17 cellular contexts compared by ENCODE assay signal in the genomic region with DNA sequence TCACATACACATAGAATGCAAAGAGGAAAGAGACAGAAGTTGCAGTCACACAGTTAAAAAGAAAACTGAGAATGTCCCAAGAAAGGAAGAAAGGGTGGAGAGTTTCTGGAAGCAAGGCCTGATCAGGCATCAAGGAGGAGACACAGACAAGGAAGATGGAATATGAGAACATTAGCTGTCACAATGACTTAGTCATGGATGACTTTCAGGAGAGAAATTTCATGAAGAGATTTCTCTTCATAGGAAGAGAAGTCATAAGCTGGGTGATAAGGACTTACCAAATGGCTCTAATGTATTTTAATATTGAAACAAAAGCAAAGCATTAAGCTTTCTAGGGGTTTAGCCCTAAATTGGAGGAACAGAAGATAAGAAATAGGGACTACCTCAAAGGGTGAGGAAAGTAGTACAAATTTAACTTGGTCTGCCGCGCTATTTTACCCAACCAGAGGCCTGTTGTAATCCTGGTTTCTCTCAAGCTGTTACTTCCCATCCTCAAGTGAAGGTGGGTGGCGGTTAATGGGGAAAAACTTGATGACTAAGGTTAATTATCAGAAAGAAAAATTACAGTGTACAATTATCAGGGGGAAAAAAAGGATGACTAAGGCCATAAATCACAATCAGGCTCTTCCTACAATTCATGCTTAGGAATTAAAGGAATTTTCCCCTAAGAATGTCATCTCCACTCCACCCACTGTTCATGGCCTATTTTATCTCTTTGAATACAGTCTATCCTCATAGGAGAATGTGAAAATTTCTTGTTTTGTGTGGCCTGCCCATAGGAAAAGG.
DNase-seq lines count a peak whose midpoint lies in the region; ATAC-seq, FAIRE-seq and TF ChIP-seq lines count a peak whose summit lies in the region.
"Had no signal": no experiment of that assay in that cellular context is flagged by ENCODE, and none has a peak within 500 bp of the region (broad histone marks: within the 10 kb centered on the region; RNA-seq: fewer than 3 reads in every experiment).

No MANE protein-coding gene starts in this region.

- FAIRE-seq in H1 (lab: Jason Lieb, UNC): no peak
- FAIRE-seq: G401.6 had no signal

- no peak for TF ChIP-seq POLR2A in H1 (IDR thresholded peaks at IDR 0.05; ENCODE audit: control extremely low read depth in 1 of 2, low read depth in 2 of 2, low read length in 2 of 2)

- H3K9me3 Mint-ChIP-seq in nephron progenitor cell: no peaks in the 10 kb centered on the region
- H3K9me3 Mint-ChIP-seq in activated T-helper 17 cell treated with anti-CD3 and anti-CD28 coated beads, Interleukin-2, amount 50 U/mL, for 72 hours: peaks cover 10% of the 10 kb centered on the region
- H3K9me3 Mint-ChIP-seq: activated T-helper 1 cell treated with anti-CD3 and anti-CD28 coated beads, Interleukin-12 subunit alpha, Interleukin-12 subunit beta, Interleukin-2, Interleukin-4 antibody, amounts not matched to agents 30 ng/mL and 10 ng/mL and 1 ng/mL, durations not matched to agents 14 hours and 24 hours and 36 hours; mesothelial cell of epicardium had no signal

- H3K9ac ChIP-seq in H1 (replicated peaks in 1 of 4; ENCODE audit: extremely low read depth in 1 of 4, low read depth in 3 of 4, low read length in 3 of 4): no peak overlapping the region

- H3K27me3 Mint-ChIP-seq in nephron progenitor cell (ENCODE audit: low read depth, poor library complexity): no peaks in the 10 kb centered on the region
- no peaks in the 10 kb centered on the region for H3K27me3 Mint-ChIP-seq in activated T-helper 17 cell treated with anti-CD3 and anti-CD28 coated beads, Interleukin-2, amount 50 U/mL, for 72 hours

- no peak overlapping the region for H3K4ac ChIP-seq in H1 (replicated peaks; ENCODE audit: insufficient read length, low read depth, low read length)

- POLR2A ChIA-PET in H1 (lab: Charles Lee; ENCODE audit: partially characterized antibody): no interaction called here

- no peak overlapping the region for H4K8ac ChIP-seq in H1 (ENCODE audit: extremely low read depth, insufficient read depth, low read length)

- no peaks in the 10 kb centered on the region for H4K20me1 ChIP-seq in H1 (replicated peaks in 1 of 2; ENCODE audit: control insufficient read depth in 1 of 2, insufficient read depth in 2 of 2, low read length in 2 of 2)

- peaks cover 3% of the 10 kb centered on the region; the same call in 1 of the 2 replicates for H3K23me2 ChIP-seq in H1 (ENCODE audit: low read depth, low read length)

- TF ChIP-seq CTCF in H1 (IDR thresholded peaks at IDR 0.05; ENCODE audit: control extremely low read depth in 1 of 3, insufficient read depth in 1 of 3, low read depth in 1 of 3, low read length in 3 of 3) (no peak), nephron progenitor cell (IDR thresholded peaks at IDR 0.05) (no peak)

- H3K27ac Mint-ChIP-seq in nephron progenitor cell: peak overlapping the region; percentile 0
- H3K27ac Mint-ChIP-seq in activated T-helper 17 cell treated with anti-CD3 and anti-CD28 coated beads, Interleukin-2, amount 50 U/mL, for 72 hours: no peak overlapping the region
- H3K27ac Mint-ChIP-seq: activated T-helper 1 cell treated with anti-CD3 and anti-CD28 coated beads, Interleukin-12 subunit alpha, Interleukin-12 subunit beta, Interleukin-2, Interleukin-4 antibody, amounts not matched to agents 30 ng/mL and 10 ng/mL and 1 ng/mL, durations not matched to agents 14 hours and 24 hours and 36 hours; mesothelial cell of epicardium had no signal

- H3K27me3 ChIP-seq in H1 (replicated peaks in 1 of 4; ENCODE audit: control insufficient read depth in 3 of 4, extremely low read depth in 1 of 4, insufficient read depth in 3 of 4, low read length in 3 of 4): no peaks in the 10 kb centered on the region
- H3K27me3 ChIP-seq: body of pancreas had no signal

- no peak overlapping the region for H2BK20ac ChIP-seq in H1 (ENCODE audit: low read length)

- no peak overlapping the region for H3K18ac ChIP-seq in H1 (ENCODE audit: extremely low read depth, low read length)

- no peaks in the 10 kb centered on the region for H3K79me1 ChIP-seq in H1 (ENCODE audit: low read depth, low read length)

- no peak overlapping the region for H3K4me3 Mint-ChIP-seq in nephron progenitor cell
- no peak overlapping the region for H3K4me3 Mint-ChIP-seq in activated T-helper 17 cell treated with anti-CD3 and anti-CD28 coated beads, Interleukin-2, amount 50 U/mL, for 72 hours
- H3K4me3 Mint-ChIP-seq: activated T-helper 1 cell treated with anti-CD3 and anti-CD28 coated beads, Interleukin-12 subunit alpha, Interleukin-12 subunit beta, Interleukin-2, Interleukin-4 antibody, amounts not matched to agents 30 ng/mL and 10 ng/mL and 1 ng/mL, durations not matched to agents 14 hours and 24 hours and 36 hours; mesothelial cell of epicardium had no signal

- no peak overlapping the region for H3K27ac ChIP-seq in H1 (ENCODE audit: low read depth, low read length)
- H3K27ac ChIP-seq: body of pancreas, C4-2B had no signal

- peak overlapping the region; percentile 11; the same call in 1 of the 2 replicates for H2AFZ ChIP-seq in H1 (ENCODE audit: low read length)

- no peak overlapping the region for H3K56ac ChIP-seq in H1 (replicated peaks; ENCODE audit: insufficient read length, low read depth, low read length)

- no peak overlapping the region for H2BK5ac ChIP-seq in H1 (ENCODE audit: low read depth, low read length)

- no peaks in the 10 kb centered on the region for H3K9me3 ChIP-seq in H1 (ENCODE audit: insufficient read depth in 2 of 2, low read depth in 1 of 2, low read length in 1 of 2)
- H3K9me3 ChIP-seq: body of pancreas had no signal

- no peaks in the 10 kb centered on the region for H3K36me3 Mint-ChIP-seq in nephron progenitor cell (ENCODE audit: low read depth)
- H3K36me3 Mint-ChIP-seq in activated T-helper 17 cell treated with anti-CD3 and anti-CD28 coated beads, Interleukin-2, amount 50 U/mL, for 72 hours (ENCODE audit: low read depth): no peaks in the 10 kb centered on the region
- H3K36me3 Mint-ChIP-seq: mesothelial cell of epicardium had no signal

- H3K4me2 ChIP-seq in H1 (ENCODE audit: insufficient read depth in 1 of 2, low read depth in 2 of 2, low read length in 2 of 2): no peak overlapping the region

- CTCF ChIA-PET in H1 (lab: Charles Lee; ENCODE audit: partially characterized antibody): no interaction called here

- no peak for TF ChIP-seq RAD21 in H1 (IDR thresholded peaks at IDR 0.05 in 1 of 2, conservative IDR thresholded peaks at IDR 0.05 in 1 of 2; ENCODE audit: low read depth in 2 of 2, low read length in 2 of 2)

- H2BK15ac ChIP-seq in H1 (ENCODE audit: low read length): 0 out of 2 replicates have a peak overlapping the region, but pooled peaks have one; percentile 50

- no peak overlapping the region for H2AK5ac ChIP-seq in H1 (ENCODE audit: low read depth, low read length)

- in situ Hi-C loops in Caki2 (cut with HindIII; ENCODE audit: low pct_unique_long_range_greater_than_20kb, low sequenced_read_pairs): no loop called here

- no peak for TF ChIP-seq EP300 in H1 (IDR thresholded peaks at IDR 0.05; ENCODE audit: borderline replicate concordance in 1 of 2, low read depth in 2 of 2, low read length in 2 of 2)

- H2BK12ac ChIP-seq in H1 (ENCODE audit: low read depth, low read length): no peak overlapping the region

- H3K14ac ChIP-seq in H1 (ENCODE audit: insufficient read length): no peak overlapping the region

- no peak overlapping the region for H4K91ac ChIP-seq in H1 (replicated peaks; ENCODE audit: insufficient read length, low read length)

- H4K5ac ChIP-seq in H1 (ENCODE audit: insufficient read length, low read depth, low read length): no peak overlapping the region

- H3K23ac ChIP-seq in H1 (ENCODE audit: insufficient read length): no peak overlapping the region

- DNase-seq in Caki2 (ENCODE audit: low read depth) (peak; percentile 30), NCI-H226 (peak; percentile 78), H1 (ENCODE audit: low read depth in 1 of 2, low spot score in 2 of 2) (no peak), nephron progenitor cell (no peak), dedifferentiated amniotic fluid mesenchymal stem cell (ENCODE audit: extremely low spot score) (no peak), inferior parietal cortex (ENCODE audit: extremely low spot score) (no peak), mucosa of gallbladder (ENCODE audit: low spot score) (no peak)
- DNase-seq: activated CD4-positive, alpha-beta T cell treated with anti-CD3 and anti-CD28 coated beads for 48 hours; body of pancreas; NCI-H2107; stimulated activated naive CD8-positive, alpha-beta T cell treated with anti-CD3 and anti-CD28 coated beads, Interleukin-15, Interleukin-2, amounts not matched to agents 100 U/mL and 50 U/mL, for 24 hours; T-helper 2 cell had no signal

- no peaks in the 10 kb centered on the region for H3K36me3 ChIP-seq in H1 (ENCODE audit: control insufficient read depth in 2 of 4, insufficient read depth in 4 of 4, low read length in 3 of 4)

- no peaks in the 10 kb centered on the region for H3K79me2 ChIP-seq in H1 (ENCODE audit: control insufficient read depth in 1 of 2, insufficient read depth in 2 of 2, low read length in 2 of 2)

- no peak overlapping the region for H3K4me3 ChIP-seq in H1 (ENCODE audit: extremely low read depth in 1 of 4, insufficient read depth in 2 of 4, low read depth in 3 of 4, low read length in 4 of 4)
- H3K4me3 ChIP-seq: body of pancreas had no signal

- 91% methylated on average over 3 of the region's 3 CpGs; no CpG with 5 or more reads in 1 of the 2 experiments for WGBS in H1 (ENCODE audit: extremely low coverage in 1 of 2, insufficient coverage in 1 of 2, insufficient read length in 1 of 2, insufficient replicate concordance in 2 of 2, low coverage in 1 of 2, low lambda C conversion rate in 2 of 2, missing lambda C conversion rate in 1 of 2), 2 experiments

- H2BK120ac ChIP-seq in H1 (replicated peaks; ENCODE audit: low read depth, low read length): no peak overlapping the region

- no peak for ATAC-seq in activated T-helper 17 cell treated with anti-CD3 and anti-CD28 coated beads, Interleukin-2, amount 50 U/mL, for 72 hours (replicated peaks)
- ATAC-seq: body of pancreas; stimulated activated naive CD8-positive, alpha-beta T cell treated with anti-CD3 and anti-CD28 coated beads, Interleukin-15, Interleukin-2, amounts not matched to agents 100 U/mL and 50 U/mL, for 24 hours had no signal

- peaks cover 0 to 13% (median 5%) of the 10 kb centered on the region in 4 experiments; a peak in 6 of 7 replicates for H3K4me1 ChIP-seq in H1 (replicated peaks in 1 of 4; ENCODE audit: control insufficient read depth in 3 of 4, insufficient read depth in 4 of 4, low read length in 3 of 4)

- H3K4me1 Mint-ChIP-seq in nephron progenitor cell: peaks cover 11% of the 10 kb centered on the region
- H3K4me1 Mint-ChIP-seq in activated T-helper 17 cell treated with anti-CD3 and anti-CD28 coated beads, Interleukin-2, amount 50 U/mL, for 72 hours: no peaks in the 10 kb centered on the region

TF ChIP-seq in H1, 55 proteins besides CTCF, POLR2A, EP300 and RAD21 (continues in another document):
- no peak for TF ChIP-seq SAP30 (IDR thresholded peaks at IDR 0.05; ENCODE audit: insufficient read depth, insufficient replicate concordance, low read length)
- TF ChIP-seq POU5F1 (IDR thresholded peaks at IDR 0.05; ENCODE audit: low read depth, low read length): no peak
- no peak for TF ChIP-seq TBP (IDR thresholded peaks at IDR 0.05; ENCODE audit: low read depth, low read length)
- no peak for TF ChIP-seq SP1 (IDR thresholded peaks at IDR 0.05; ENCODE audit: low read depth, low read length)
- no peak for TF ChIP-seq TEAD4 (IDR thresholded peaks at IDR 0.05; ENCODE audit: low read depth, low read length)
- TF ChIP-seq SUZ12 (IDR thresholded peaks at IDR 0.05; ENCODE audit: low read length): no peak

Comparison
In these comparisons a context has a peak if more than half of its experiments do, and no peak if none do; other contexts are left out.
1. DNase-seq: peak in Caki2 (single experiment) and NCI-H226 (single experiment); none in H1 (0 of 2), nephron progenitor cell (single experiment), dedifferentiated amniotic fluid mesenchymal stem cell (single experiment), inferior parietal cortex (single experiment) and mucosa of gallbladder (single experiment).